Comparison of ENCODE assay signal across 8 cellular contexts in the genomic region with DNA sequence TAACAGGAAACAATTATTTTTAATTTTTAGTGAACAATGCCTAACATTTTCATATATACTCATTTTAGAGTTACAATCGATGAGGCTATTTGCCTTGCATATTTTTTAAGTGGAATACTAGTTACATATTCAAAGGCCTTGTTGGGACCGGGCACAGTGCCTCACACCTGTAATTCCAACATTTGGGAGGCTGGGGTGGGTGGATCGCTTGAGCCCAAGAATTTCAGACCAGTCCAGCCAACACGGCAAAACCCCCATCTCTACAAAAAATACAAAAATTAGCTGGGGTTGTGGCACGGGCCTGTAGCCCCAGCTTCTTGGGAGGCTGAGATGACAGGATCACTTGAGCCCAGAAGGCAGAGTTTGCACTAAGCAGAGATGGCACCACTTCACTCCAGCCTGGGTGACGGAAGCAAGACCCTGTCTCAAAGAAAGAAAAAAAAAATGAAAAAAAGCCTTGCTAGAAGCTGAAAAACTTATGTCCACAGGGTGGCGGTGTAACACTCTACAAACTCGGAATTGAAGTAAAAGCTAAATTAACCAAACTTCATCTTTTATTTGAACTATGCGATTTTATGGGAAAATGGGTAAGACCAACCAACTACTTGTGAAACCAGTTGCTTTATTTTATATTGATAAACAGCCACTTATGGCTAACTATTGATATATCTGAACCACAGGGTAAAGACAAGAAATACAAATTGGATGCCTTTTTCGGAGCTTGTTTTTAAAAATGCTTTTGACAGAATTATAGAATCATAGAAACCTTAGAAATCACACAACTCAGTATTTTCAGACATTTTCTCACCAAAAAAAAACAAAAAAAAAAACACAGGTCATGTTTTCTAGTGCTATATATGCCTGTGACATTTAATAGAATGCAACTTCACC. TPM values are rescaled to one million over a fixed set of nuclear protein-coding genes. Genes with fewer than 3 reads are reported as not detected.
DNase-seq lines count a peak whose midpoint lies in the region; ATAC-seq lines count a peak whose summit lies in the region.

No MANE protein-coding gene starts in this region.

- peak overlapping the region; percentile 36 for H3K4me3 ChIP-seq in GM23248

- peaks cover 63% of the 10 kb centered on the region for H3K4me1 ChIP-seq in GM23248 (ENCODE audit: insufficient read depth)

- no peaks in the 10 kb centered on the region for H3K9me3 ChIP-seq in GM23248 (ENCODE audit: low read depth)

- 28 to 29% methylated on average over 10 of the region's 10 CpGs for WGBS in GM23248 (ENCODE audit: low coverage in 1 of 2, low lambda C conversion rate in 2 of 2, missing lambda C conversion rate in 2 of 2), 2 experiments

- H3K36me3 ChIP-seq in GM23248 (ENCODE audit: low read depth) = no peaks in the 10 kb centered on the region

- H3F3A ChIP-seq in GM23248 (ENCODE audit: insufficient read depth) = peaks cover 38% of the 10 kb centered on the region

- H3K4me2 ChIP-seq in GM23248 (ENCODE audit: unreplicated experiment) = peak overlapping the region; percentile 91

- no peaks in the 10 kb centered on the region for H3K27me3 ChIP-seq in GM23248 (replicated peaks; ENCODE audit: insufficient read depth)

- peak; percentile 70 for DNase-seq in AML-193 (lab: John Stamatoyannopoulos, UW)
- peak; percentile 82 for DNase-seq in GM23248
- DNase-seq in NCI-H2227 treated with DMSO at 0.1 percent for 48 hours (lab: John Stamatoyannopoulos, UW) = peak; percentile 34
- peak; percentile 20 for DNase-seq in activated CD4-positive, alpha-beta T cell treated with anti-CD3 and anti-CD28 coated beads for 1 hour
- peak; percentile 89 for DNase-seq in dedifferentiated amniotic fluid mesenchymal stem cell (ENCODE audit: extremely low spot score)
- peak; percentile 72 for DNase-seq in medulla oblongata (ENCODE audit: extremely low spot score)
- DNase-seq in stimulated activated CD8-positive, alpha-beta memory T cell treated with anti-CD3 and anti-CD28 coated beads, Interleukin-4, amount 100 ng/mL, for 48 hours = peak; percentile 72

- H3K27ac ChIP-seq in GM23248 = peak overlapping the region; percentile 91

- peak overlapping the region; percentile 78 for H2AFZ ChIP-seq in GM23248

- in situ Hi-C loops in GM23248 (cut with MboI) = loop anchor here (10.0 kb wide), 1 partner anchor 105 kb away; no protein-coding TSS in a partner anchor

- peak overlapping the region; percentile 69 for H3K9ac ChIP-seq in GM23248

- H3K79me2 ChIP-seq in GM23248 (ENCODE audit: insufficient read depth) = no peaks in the 10 kb centered on the region

- no peaks in the 10 kb centered on the region for H4K20me1 ChIP-seq in GM23248 (ENCODE audit: insufficient read depth)

- no peaks in the 10 kb centered on the region; the same call in 1 of the 2 replicates for H3K9me2 ChIP-seq in GM23248 (ENCODE audit: insufficient read depth)

- ATAC-seq in HG03571 (IDR thresholded peaks at IDR 0.05; ENCODE audit: unreplicated experiment) = no peak

RNA-seq across cellular contexts. Expression of gene ROS1, which starts 24.1 kb away (rescaled TPM):
- total RNA-seq in GM23248 (2014; rRNA removed; shearing (Covaris generic)) = 0.43 and 0.76 TPM in 2 replicates
- polyA plus RNA-seq in GM23248 (2016; fragmentation: Nextera tagmentation; extraction: Ambion mirVana) = 0.16 and 0.20 TPM in 2 replicates

RNA-seq across cellular contexts. Expression of gene DCBLD1, which starts 32.7 kb away (rescaled TPM):
- 38.4 and 52.0 TPM in 2 replicates for total RNA-seq in GM23248 (2014; rRNA removed; shearing (Covaris generic))
- 24.0 and 25.1 TPM in 2 replicates for polyA plus RNA-seq in GM23248 (2016; fragmentation: Nextera tagmentation; extraction: Ambion mirVana)

Comparison
In these comparisons a context has a peak if more than half of its experiments do, and no peak if none do; other contexts are left out.
1. DNase-seq: peak in every context shown above with its lines; median percentile 89 in dedifferentiated amniotic fluid mesenchymal stem cell; 82 in GM23248; 72 in medulla oblongata; 72 in stimulated activated CD8-positive, alpha-beta memory T cell treated with anti-CD3 and anti-CD28 coated beads, Interleukin-4, amount 100 ng/mL, for 48 hours; 70 in AML-193; 34 in NCI-H2227 treated with DMSO at 0.1 percent for 48 hours; 20 in activated CD4-positive, alpha-beta T cell treated with anti-CD3 and anti-CD28 coated beads for 1 hour.